ENCODE assay signal across 15 cellular contexts in genomic region chr2:203648273-203648672, GRCh38. TPM values are rescaled to one million over a fixed set of nuclear protein-coding genes. Genes with fewer than 3 reads are reported as not detected.
A peak's percentile ranks its signal among the peaks of the same experiment; 100 is the strongest.
DNase-seq lines count a peak whose midpoint lies in the region; ATAC-seq and TF ChIP-seq lines count a peak whose summit lies in the region.
"Had no signal": no experiment of that assay in that cellular context is flagged by ENCODE, and none has a peak within 500 bp of the region (broad histone marks: within the 10 kb centered on the region; RNA-seq: fewer than 3 reads in every experiment).

No MANE protein-coding gene starts in this region.

- H3K4me3 ChIP-seq in mammary epithelial cell (replicated peaks in 1 of 3; ENCODE audit: insufficient read depth in 1 of 3, low read depth in 2 of 3, low read length in 3 of 3) = no peak overlapping the region
- H3K4me3 ChIP-seq in upper lobe of left lung = no peak overlapping the region
- no peak overlapping the region for H3K4me3 ChIP-seq in HAP-1
- H3K4me3 ChIP-seq: heart right ventricle had no signal

- H3K9me3 ChIP-seq in mammary epithelial cell (replicated peaks; ENCODE audit: insufficient read depth, low read length) = no peaks in the 10 kb centered on the region
- H3K9me3 ChIP-seq in upper lobe of left lung = no peaks in the 10 kb centered on the region
- H3K9me3 ChIP-seq in HAP-1 = no peaks in the 10 kb centered on the region
- H3K9me3 ChIP-seq: heart right ventricle had no signal

- no peak overlapping the region for H2AFZ ChIP-seq in mammary epithelial cell (ENCODE audit: low read depth, low read length)

- H3K27ac ChIP-seq in mammary epithelial cell (ENCODE audit: insufficient read depth, low read depth, low read length) = no peak overlapping the region
- peak overlapping the region; percentile 2 to 63 (median 40) for H3K27ac ChIP-seq in upper lobe of left lung

- no peak overlapping the region for H3K9ac ChIP-seq in mammary epithelial cell (ENCODE audit: insufficient read depth, low read length)

- intact Hi-C loops in mammary epithelial cell (cut with micrococcal nuclease) = no loop called here

- dilution Hi-C loops in mammary epithelial cell (cut with HindIII; ENCODE audit: low sequenced_read_pairs) = no loop called here

- H3K27me3 ChIP-seq in mammary epithelial cell (ENCODE audit: insufficient read depth, low read length) (no peaks in the 10 kb centered on the region), upper lobe of left lung (no peaks in the 10 kb centered on the region), HAP-1 (ENCODE audit: low read depth) (no peaks in the 10 kb centered on the region)
- H3K27me3 ChIP-seq: heart right ventricle had no signal

- ATAC-seq in left lobe of liver (peak; percentile 24), upper lobe of left lung (ENCODE audit: low FRiP score in 2 of 2) (no peak), HG03432 (IDR thresholded peaks at IDR 0.05; ENCODE audit: unreplicated experiment) (no peak)
- ATAC-seq: activated CD4-positive, CD25-positive, alpha-beta regulatory T cell treated with anti-CD3 and anti-CD28 coated beads, Interleukin-2, amount 50 U/mL, for 24 hours; heart right ventricle had no signal

- TF ChIP-seq POLR2A in upper lobe of left lung (IDR thresholded peaks at IDR 0.05) = no peak

- no peak for TF ChIP-seq CTCF in mammary epithelial cell (conservative IDR thresholded peaks at IDR 0.05 in 1 of 2, IDR thresholded peaks at IDR 0.05 in 1 of 2; ENCODE audit: extremely low read depth in 1 of 2, insufficient read depth in 1 of 2, low read depth in 1 of 2, low read length in 2 of 2)
- no peak for TF ChIP-seq CTCF in upper lobe of left lung (IDR thresholded peaks at IDR 0.05)
- no peak for TF ChIP-seq CTCF in GM13977 (IDR thresholded peaks at IDR 0.05; ENCODE audit: extremely low read depth, insufficient read depth, missing control alignments)

- no peaks in the 10 kb centered on the region for H4K20me1 ChIP-seq in mammary epithelial cell (ENCODE audit: insufficient read depth, low read length)

- H3K4me1 ChIP-seq in mammary epithelial cell (ENCODE audit: insufficient read depth, low read length) (peaks cover 22% of the 10 kb centered on the region), upper lobe of left lung (peaks cover 36 to 41% (median 38%) of the 10 kb centered on the region in 4 donors), HAP-1 (peaks cover 6% of the 10 kb centered on the region)

- 79% methylated on average over 2 of the region's 2 CpGs for WGBS in mammary epithelial cell (ENCODE audit: low coverage, missing lambda C conversion rate)
- 44 to 45% methylated on average over 2 of the region's 2 CpGs for WGBS in upper lobe of left lung, 2 donors

- CTCF ChIA-PET in mammary epithelial cell (lab: Charles Lee; ENCODE audit: low non-redundant PET) = no interaction called here

- peak; percentile 36 to 63 for DNase-seq in T47D (ENCODE audit: low read depth in 1 of 2, low spot score in 1 of 2)
- DNase-seq in mammary epithelial cell = no peak
- peak; percentile 7 for DNase-seq in NCI-H774 (lab: John Stamatoyannopoulos, UW)
- DNase-seq in left lobe of liver (ENCODE audit: low spot score) = no peak
- no peak for DNase-seq in upper lobe of left lung
- DNase-seq in HAP-1 (ENCODE audit: low spot score in 2 of 2) = no peak
- no peak for DNase-seq in GM13977 (ENCODE audit: low spot score)
- DNase-seq: activated naive CD4-positive, alpha-beta T cell treated with anti-CD3 and anti-CD28 coated beads, Interleukin-2, amount 50 U/mL, for 16 hours; GOT3; heart right ventricle; NCI-H2171 had no signal

- H3K4me2 ChIP-seq in mammary epithelial cell (ENCODE audit: insufficient read depth, low read depth, low read length) = no peak overlapping the region

- BruUV-seq in mammary epithelial cell (replicated peaks; lab: Mats Ljungman, UMichigan) = no TSS peak

- no peaks in the 10 kb centered on the region for H3K79me2 ChIP-seq in mammary epithelial cell (ENCODE audit: insufficient read depth, low read length)

- in situ Hi-C loops in T47D (cut with HindIII; ENCODE audit: low pct_unique_long_range_greater_than_20kb, low sequenced_read_pairs) = no loop called here
- in situ Hi-C loops in mammary epithelial cell (cut with MboI; ENCODE audit: low sequenced_read_pairs in 2 of 2) = no loop called here
- in situ Hi-C loops in HAP-1 (cut with MboI; ENCODE audit: low sequenced_read_pairs) = no loop called here
- in situ Hi-C loops in GM13977 (cut with MboI; ENCODE audit: low pct_unique_long_range_greater_than_20kb, low sequenced_read_pairs, unreplicated experiment) = no loop called here

- peak in 1 of 4 donors; percentile 56 for TF ChIP-seq EP300 in upper lobe of left lung (IDR thresholded peaks at IDR 0.05)

- H3K36me3 ChIP-seq in mammary epithelial cell (ENCODE audit: insufficient read depth, low read length) = no peaks in the 10 kb centered on the region
- no peaks in the 10 kb centered on the region for H3K36me3 ChIP-seq in upper lobe of left lung
- no peaks in the 10 kb centered on the region for H3K36me3 ChIP-seq in HAP-1 (replicated peaks)
- H3K36me3 ChIP-seq: heart right ventricle had no signal

RNA-seq across cellular contexts. Expression of gene CD28, which starts 58.2 kb away (rescaled TPM):
- total RNA-seq in mammary epithelial cell (not detected), left lobe of liver (1.5 TPM), upper lobe of left lung (1 to 10 TPM in 4 of 6 donors, under 1 TPM in 2; under 0.01 to 3.3 (median 1.4) TPM)
- polyA plus RNA-seq in mammary epithelial cell = not detected
- not detected for polyA minus RNA-seq in mammary epithelial cell
- total RNA-seq: neural crest cell had no signal
- polyA plus RNA-seq: endothelial cell of umbilical vein had no signal

Comparison
In these comparisons a context has a peak if more than half of its experiments do, and no peak if none do; other contexts are left out.
1. DNase-seq: peak in T47D (2 of 2) and NCI-H774 (single experiment); none in mammary epithelial cell (single experiment), left lobe of liver (single experiment), upper lobe of left lung (0 of 2), HAP-1 (0 of 2) and GM13977 (single experiment).